1 cellular context compared by ENCODE assay signal in genomic region chr5:145854651-145855258, GRCh38.
TF ChIP-seq lines count a peak whose summit lies in the region.

No MANE protein-coding gene starts in this region.

TF ChIP-seq in HEK293, 187 proteins besides CTCF, POLR2A, EP300 and RAD21 (continued from another document):
- peak; percentile 43; the same call in 1 of the 2 replicates for TF ChIP-seq MYNN (tag by site-specific recombination; IDR thresholded peaks at IDR 0.05; ENCODE audit: borderline replicate concordance)
- TF ChIP-seq ZEB2 (tag by site-specific recombination; IDR thresholded peaks at IDR 0.05): peak; percentile 63
